In the genomic region with DNA sequence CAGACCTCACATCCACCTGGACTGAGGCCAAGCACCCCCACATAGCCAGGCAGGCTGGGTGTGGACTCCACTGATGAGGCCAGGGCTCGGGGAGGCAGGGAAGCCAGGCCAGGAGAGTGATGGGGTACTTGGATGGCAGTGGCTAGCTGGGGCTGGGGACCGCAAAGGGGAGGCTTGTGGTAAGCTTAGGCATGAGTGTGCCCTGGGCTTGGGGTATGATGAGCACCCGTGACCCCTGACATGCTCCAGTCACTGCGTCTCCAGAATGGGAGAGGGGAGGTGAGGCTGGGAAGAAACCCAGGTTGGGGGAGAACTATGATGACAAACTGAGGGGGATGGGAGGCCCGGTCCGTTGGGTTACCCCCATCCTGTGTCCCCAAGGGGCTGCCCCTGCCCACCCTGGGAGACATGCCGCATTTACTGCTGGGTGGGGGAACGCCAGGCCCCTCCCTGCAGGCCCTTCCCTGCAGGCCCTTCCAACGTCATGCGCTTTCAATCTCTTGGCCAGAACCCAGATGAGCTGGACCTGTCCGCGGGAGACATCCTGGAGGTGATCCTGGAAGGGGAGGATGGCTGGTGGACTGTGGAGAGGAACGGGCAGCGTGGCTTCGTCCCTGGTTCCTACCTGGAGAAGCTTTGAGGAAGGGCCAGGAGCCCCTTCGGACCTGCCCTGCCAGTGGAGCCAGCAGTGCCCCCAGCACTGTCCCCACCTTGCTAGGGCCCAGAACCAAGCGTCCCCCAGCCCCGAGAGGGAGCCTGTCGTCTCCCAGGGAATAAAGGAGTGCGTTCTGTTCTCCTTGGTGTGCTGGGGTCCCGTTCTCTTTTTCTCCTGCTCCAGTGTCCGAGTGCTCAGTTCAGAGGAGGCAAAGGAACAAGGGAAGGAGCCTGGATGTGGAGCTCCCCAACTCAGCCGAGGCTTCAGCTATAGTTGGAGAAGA, we compare ENCODE assay signal across 12 cellular contexts. TPM values are rescaled to one million over a fixed set of nuclear protein-coding genes. Genes with fewer than 3 reads are reported as not detected.
DNase-seq lines count a peak whose midpoint lies in the region; ATAC-seq, FAIRE-seq and TF ChIP-seq lines count a peak whose summit lies in the region.
"Had no signal": no experiment of that assay in that cellular context is flagged by ENCODE, and none has a peak within 500 bp of the region (broad histone marks: within the 10 kb centered on the region; RNA-seq: fewer than 3 reads in every experiment).

No MANE protein-coding gene starts in this region.

- H3K9me3 Mint-ChIP-seq in activated T-helper 17 cell treated with anti-CD3 and anti-CD28 coated beads, Interleukin-2, amount 50 U/mL, for 72 hours, result peaks cover 4% of the 10 kb centered on the region

- no peaks in the 10 kb centered on the region for H3K9me3 ChIP-seq in HepG2 (ENCODE audit: low read length)
- no peaks in the 10 kb centered on the region for H3K9me3 ChIP-seq in stomach
- H3K9me3 ChIP-seq in PC-9 (ENCODE audit: insufficient read depth, low read depth), result no peaks in the 10 kb centered on the region

- intact Hi-C loops in HepG2 (cut with micrococcal nuclease; ENCODE audit: unreplicated experiment) (no loop called here), stomach (cut with DNase I; ENCODE audit: low total_unique reads) (no loop called here), PC-9 (cut with micrococcal nuclease; ENCODE audit: unreplicated experiment) (no loop called here)

- POLR2A ChIA-PET in HepG2 (lab: Yijun Ruan, JAX), result no interaction called here
- POLR2A ChIA-PET in PC-9 (lab: Charles Lee; ENCODE audit: unreplicated experiment), result no interaction called here

- FAIRE-seq in HepG2 (lab: Jason Lieb, UNC), result no peak
- FAIRE-seq: K562 had no signal

- CTCF ChIA-PET in HepG2 (lab: Yijun Ruan, JAX; ENCODE audit: low intra/inter-chr PET ratio, low total read pairs) (no interaction called here), PC-9 (lab: Charles Lee) (no interaction called here)

- peaks cover 9% of the 10 kb centered on the region for H3K4me1 Mint-ChIP-seq in activated T-helper 17 cell treated with anti-CD3 and anti-CD28 coated beads, Interleukin-2, amount 50 U/mL, for 72 hours

- H3K36me3 Mint-ChIP-seq in activated T-helper 17 cell treated with anti-CD3 and anti-CD28 coated beads, Interleukin-2, amount 50 U/mL, for 72 hours (ENCODE audit: low read depth), result peaks cover 48% of the 10 kb centered on the region

- H4K20me1 ChIP-seq in HepG2 (ENCODE audit: insufficient read depth, low read length) (no peaks in the 10 kb centered on the region), PC-9 (ENCODE audit: insufficient read depth) (no peaks in the 10 kb centered on the region; the same call in 1 of the 2 replicates)

- H3K27ac ChIP-seq in HepG2 (ENCODE audit: extremely low read length, insufficient read depth, low read length), result no peak overlapping the region
- H3K27ac ChIP-seq in stomach, result no peak overlapping the region
- H3K27ac ChIP-seq in PC-9, result no peak overlapping the region

- ATAC-seq in activated T-helper 17 cell treated with anti-CD3 and anti-CD28 coated beads, Interleukin-2, amount 50 U/mL, for 72 hours (replicated peaks), result no peak
- no peak for ATAC-seq in HepG2
- ATAC-seq: K562 had no signal

- no peak for TF ChIP-seq CTCF in HepG2 (CRISPR knock-in tag; IDR thresholded peaks at IDR 0.05)
- TF ChIP-seq CTCF in stomach (IDR thresholded peaks at IDR 0.05), result no peak
- no peak for TF ChIP-seq CTCF in PC-9 (conservative IDR thresholded peaks at IDR 0.05)

- no peak for TF ChIP-seq RAD21 in HepG2 (CRISPR knock-in tag; IDR thresholded peaks at IDR 0.05)

- DNase-seq in activated gamma-delta T cell treated with Interleukin-2 at 50 U/mL for 16 hours (peak; percentile 2), activated gamma-delta T cell (lab: John Stamatoyannopoulos, UW) (no peak), HepG2 (ENCODE audit: low spot score) (no peak), stomach (peak; percentile 24), NCI-H345 (lab: John Stamatoyannopoulos, UW) (no peak), T1000 (lab: John Stamatoyannopoulos, UW) (no peak), PC-9 (no peak)
- DNase-seq: effector CD8-positive, alpha-beta T cell; NCI-H226; nucleus accumbens had no signal

- H2AFZ ChIP-seq in HepG2 (ENCODE audit: low read length) (no peak overlapping the region), PC-9 (no peak overlapping the region)

- H3K9ac ChIP-seq in HepG2 (ENCODE audit: insufficient read depth, low read depth, low read length), result no peak overlapping the region

- peaks cover 0 to 6% of the 10 kb centered on the region in 2 experiments; a peak in 2 of 5 replicates for H3K36me3 ChIP-seq in HepG2 (replicated peaks in 1 of 2; ENCODE audit: control insufficient read depth in 1 of 2, insufficient read depth in 2 of 2, low read length in 2 of 2)
- peaks cover 0 to 48% (median 35%) of the 10 kb centered on the region in 4 donors for H3K36me3 ChIP-seq in stomach
- H3K36me3 ChIP-seq in PC-9 (ENCODE audit: low read depth), result peaks cover 7% of the 10 kb centered on the region; the same call in 1 of the 2 replicates

- in situ Hi-C loops in HepG2 (cut with HindIII; ENCODE audit: extremely low pct_ligation_motif_present, low pct_unique_long_range_greater_than_20kb), result loop anchor here (10.0 kb wide), 1 partner anchor 132 kb away; a partner anchor contains a TSS

- WGBS in HepG2 (ENCODE audit: low lambda C conversion rate), result 94% methylated on average over 20 of the region's 23 CpGs
- 88 to 95% (median 93%) methylated on average over 16 to 23 of the region's 23 CpGs for WGBS in stomach, 5 donors

- no peak for TF ChIP-seq EP300 in HepG2 (IDR thresholded peaks at IDR 0.05; ENCODE audit: low read depth in 2 of 2, low read length in 2 of 2)
- TF ChIP-seq EP300 in HepG2 (CRISPR knock-in tag; IDR thresholded peaks at IDR 0.05; ENCODE audit: borderline replicate concordance), result no peak
- no peak for TF ChIP-seq EP300 in stomach (IDR thresholded peaks at IDR 0.05)

- H3K9me2 ChIP-seq in PC-9 (ENCODE audit: insufficient read depth), result no peaks in the 10 kb centered on the region

- H3K4me2 ChIP-seq in HepG2 (ENCODE audit: low read depth, low read length), result no peak overlapping the region
- no peak overlapping the region for H3K4me2 ChIP-seq in PC-9

- peaks cover 25% of the 10 kb centered on the region; the same call in 1 of the 2 replicates for H3F3A ChIP-seq in PC-9 (ENCODE audit: insufficient read depth, low read depth)

- H3K4me3 ChIP-seq in HepG2 (replicated peaks in 1 of 3; ENCODE audit: insufficient read depth in 1 of 3, low read depth in 2 of 3, low read length in 3 of 3) (no peak overlapping the region), stomach (no peak overlapping the region), PC-9 (no peak overlapping the region)
- H3K4me3 ChIP-seq: K562 had no signal

- H3K4me1 ChIP-seq in HepG2 (ENCODE audit: insufficient read depth, low read length) (peaks cover 18% of the 10 kb centered on the region), stomach (peaks cover 0 to 26% (median 0%) of the 10 kb centered on the region in 4 donors), PC-9 (replicated peaks; ENCODE audit: insufficient read depth) (no peaks in the 10 kb centered on the region)

- H3K27me3 ChIP-seq in HepG2 (ENCODE audit: control insufficient read depth in 1 of 2, insufficient read depth in 2 of 2, low read length in 2 of 2), result no peaks in the 10 kb centered on the region
- H3K27me3 ChIP-seq in stomach, result peaks cover 0 to 9% (median 0%) of the 10 kb centered on the region in 3 donors
- no peaks in the 10 kb centered on the region for H3K27me3 ChIP-seq in PC-9 (ENCODE audit: insufficient read depth, low read depth)

- H3K4me3 Mint-ChIP-seq in activated T-helper 17 cell treated with anti-CD3 and anti-CD28 coated beads, Interleukin-2, amount 50 U/mL, for 72 hours, result no peak overlapping the region

- H3K27me3 Mint-ChIP-seq in activated T-helper 17 cell treated with anti-CD3 and anti-CD28 coated beads, Interleukin-2, amount 50 U/mL, for 72 hours, result no peaks in the 10 kb centered on the region

- BruUV-seq in HepG2 (replicated peaks; lab: Mats Ljungman, UMichigan) (no TSS peak), PC-9 (replicated peaks; lab: Mats Ljungman, UMichigan) (no TSS peak)

- TF ChIP-seq POLR2A in HepG2 (IDR thresholded peaks at IDR 0.05; ENCODE audit: insufficient read depth in 1 of 2, low read depth in 2 of 2, low read length in 2 of 2) (no peak), stomach (IDR thresholded peaks at IDR 0.05) (no peak)

- H3K27ac Mint-ChIP-seq in activated T-helper 17 cell treated with anti-CD3 and anti-CD28 coated beads, Interleukin-2, amount 50 U/mL, for 72 hours, result peak overlapping the region; percentile 73

- no peaks in the 10 kb centered on the region for H3K79me2 ChIP-seq in HepG2 (ENCODE audit: insufficient read depth, low read length)
- no peaks in the 10 kb centered on the region for H3K79me2 ChIP-seq in PC-9 (ENCODE audit: low read depth)

RNA-seq across cellular contexts. Expression of a gene that starts 34.1 kb away (rescaled TPM):
- total RNA-seq in activated T-helper 17 cell treated with anti-CD3 and anti-CD28 coated beads, Interleukin-2, amount 50 U/mL, for 72 hours, result 10 to 100 TPM in 1 of 2 donors, 1 to 10 TPM in 1; 9.6 to 27.6 TPM
- 102 and 170 TPM in 2 replicates for total RNA-seq in HepG2 (2016; rRNA removed; fragmentation: Illumina TruSeq; extraction: Trizol)
- total RNA-seq in HepG2 (2016; cell fraction: cytosol; rRNA removed; fragmentation: Illumina TruSeq; extraction: Trizol; ENCODE audit: low read depth), result 51.2 and 62.4 TPM in 2 replicates
- 108 and 171 TPM in 2 replicates for total RNA-seq in HepG2 (2016; cell fraction: insoluble cytoplasmic fraction; rRNA removed; fragmentation: Illumina TruSeq; extraction: Trizol)
- total RNA-seq in HepG2 (2016; cell fraction: membrane; rRNA removed; fragmentation: Illumina TruSeq; extraction: Trizol), result 109 and 138 TPM in 2 replicates
- total RNA-seq in HepG2 (2016; cell fraction: nucleus; rRNA removed; fragmentation: Illumina TruSeq; extraction: Trizol), result 128 and 152 TPM in 2 replicates
- 155 and 167 TPM in 2 replicates for polyA plus RNA-seq in HepG2 (2011; rRNA removed)
- 231 and 297 TPM in 2 replicates for polyA plus RNA-seq in HepG2 (2011; cell fraction: cytosol; rRNA removed)
- polyA plus RNA-seq in HepG2 (2011; cell fraction: nucleus; rRNA removed), result 56.3 and 77.8 TPM in 2 replicates
- 134 and 159 TPM in 2 replicates for polyA plus RNA-seq in HepG2 (2012)
- 52.0 and 77.5 TPM in 2 replicates for polyA plus RNA-seq in HepG2 (2016; cell fraction: cytosol; fragmentation: Illumina TruSeq; extraction: Trizol; ENCODE audit: low read depth)
- polyA plus RNA-seq in HepG2 (2016; cell fraction: insoluble cytoplasmic fraction; fragmentation: Illumina TruSeq; extraction: Trizol; ENCODE audit: low read depth), result 105 and 130 TPM in 2 replicates
- 93.2 and 115 TPM in 2 replicates for polyA plus RNA-seq in HepG2 (2016; cell fraction: membrane; fragmentation: Illumina TruSeq; extraction: Trizol; ENCODE audit: low read depth)
- polyA plus RNA-seq in HepG2 (2016; cell fraction: nucleus; fragmentation: Illumina TruSeq; extraction: Trizol; ENCODE audit: insufficient read depth, low read depth), result 217 and 229 TPM in 2 replicates
- 238 and 277 TPM in 2 replicates for polyA minus RNA-seq in HepG2 (2011; rRNA and poly(A)+ RNA removed; ENCODE audit: low replicate concordance)
- polyA minus RNA-seq in HepG2 (2011; cell fraction: cytosol; rRNA and poly(A)+ RNA removed), result 83.9 and 119 TPM in 2 replicates
- 38.1 and 56.6 TPM in 2 replicates for polyA minus RNA-seq in HepG2 (2011; cell fraction: nucleus; rRNA and poly(A)+ RNA removed)
- total RNA-seq in stomach, result 100 to 1,000 TPM in 3 of 5 donors, 10 to 100 TPM in 2; 42.9 to 390 (median 143) TPM
- 100 to 1,000 TPM in 1 of 3 donors, 10 to 100 TPM in 2; 48.7 to 100 (median 99.2) TPM for polyA plus RNA-seq in stomach
- 133 and 151 TPM in 2 replicates for total RNA-seq in PC-9 (2021)

RNA-seq across cellular contexts. Expression of a gene that starts 41.9 kb away (rescaled TPM):
- total RNA-seq in activated T-helper 17 cell treated with anti-CD3 and anti-CD28 coated beads, Interleukin-2, amount 50 U/mL, for 72 hours, result 100 to 1,000 TPM; 125 to 137 TPM
- 8.7 and 9.2 TPM in 2 replicates for total RNA-seq in HepG2 (2016; rRNA removed; fragmentation: Illumina TruSeq; extraction: Trizol)
- total RNA-seq in HepG2 (2016; cell fraction: cytosol; rRNA removed; fragmentation: Illumina TruSeq; extraction: Trizol; ENCODE audit: low read depth), result 5.7 and 10.5 TPM in 2 replicates
- 8.0 and 9.9 TPM in 2 replicates for total RNA-seq in HepG2 (2016; cell fraction: insoluble cytoplasmic fraction; rRNA removed; fragmentation: Illumina TruSeq; extraction: Trizol)
- 9.1 and 10.1 TPM in 2 replicates for total RNA-seq in HepG2 (2016; cell fraction: membrane; rRNA removed; fragmentation: Illumina TruSeq; extraction: Trizol)
- 2.9 and 4.0 TPM in 2 replicates for total RNA-seq in HepG2 (2016; cell fraction: nucleus; rRNA removed; fragmentation: Illumina TruSeq; extraction: Trizol)
- polyA plus RNA-seq in HepG2 (2011; rRNA removed), result 4.4 TPM in 2 replicates
- polyA plus RNA-seq in HepG2 (2011; cell fraction: cytosol; rRNA removed), result 3.9 and 5.6 TPM in 2 replicates
- polyA plus RNA-seq in HepG2 (2011; cell fraction: nucleus; rRNA removed), result 4.4 and 6.8 TPM in 2 replicates
- polyA plus RNA-seq in HepG2 (2012), result 3.9 and 7.4 TPM in 2 replicates
- 7.4 and 12.4 TPM in 2 replicates for polyA plus RNA-seq in HepG2 (2016; cell fraction: cytosol; fragmentation: Illumina TruSeq; extraction: Trizol; ENCODE audit: low read depth)
- polyA plus RNA-seq in HepG2 (2016; cell fraction: insoluble cytoplasmic fraction; fragmentation: Illumina TruSeq; extraction: Trizol; ENCODE audit: low read depth), result 7.8 and 11.1 TPM in 2 replicates
- polyA plus RNA-seq in HepG2 (2016; cell fraction: membrane; fragmentation: Illumina TruSeq; extraction: Trizol; ENCODE audit: low read depth), result 9.1 and 13.5 TPM in 2 replicates
- polyA plus RNA-seq in HepG2 (2016; cell fraction: nucleus; fragmentation: Illumina TruSeq; extraction: Trizol; ENCODE audit: insufficient read depth, low read depth), result 6.9 and 7.5 TPM in 2 replicates
- 2.2 TPM in 1 of 2 replicates, not detected in the other for polyA minus RNA-seq in HepG2 (2011; rRNA and poly(A)+ RNA removed; ENCODE audit: low replicate concordance)
- polyA minus RNA-seq in HepG2 (2011; cell fraction: cytosol; rRNA and poly(A)+ RNA removed), result 3.2 TPM in 1 of 2 replicates, not detected in the other
- 1.8 and 2.4 TPM in 2 replicates for polyA minus RNA-seq in HepG2 (2011; cell fraction: nucleus; rRNA and poly(A)+ RNA removed)
- 10 to 100 TPM in 3 of 5 donors, 1 to 10 TPM in 1, under 1 TPM in 1; 0.29 to 75.4 (median 10.1) TPM for total RNA-seq in stomach
- polyA plus RNA-seq in stomach, result 1 to 10 TPM; 3.1 to 6.6 (median 4.2) TPM
- not detected in 2 replicates for total RNA-seq in PC-9 (2021)
- total RNA-seq: K562 had no signal
- polyA plus RNA-seq: K562 had no signal

Comparison
In these comparisons a context has a peak if more than half of its experiments do, and no peak if none do; other contexts are left out.
1. DNase-seq: peak in activated gamma-delta T cell treated with Interleukin-2 at 50 U/mL for 16 hours (single experiment) and stomach (single experiment); none in activated gamma-delta T cell (single experiment), HepG2 (single experiment), NCI-H345 (single experiment), T1000 (single experiment) and PC-9 (0 of 2).